13 cellular contexts compared by ENCODE assay signal in the genomic region with DNA sequence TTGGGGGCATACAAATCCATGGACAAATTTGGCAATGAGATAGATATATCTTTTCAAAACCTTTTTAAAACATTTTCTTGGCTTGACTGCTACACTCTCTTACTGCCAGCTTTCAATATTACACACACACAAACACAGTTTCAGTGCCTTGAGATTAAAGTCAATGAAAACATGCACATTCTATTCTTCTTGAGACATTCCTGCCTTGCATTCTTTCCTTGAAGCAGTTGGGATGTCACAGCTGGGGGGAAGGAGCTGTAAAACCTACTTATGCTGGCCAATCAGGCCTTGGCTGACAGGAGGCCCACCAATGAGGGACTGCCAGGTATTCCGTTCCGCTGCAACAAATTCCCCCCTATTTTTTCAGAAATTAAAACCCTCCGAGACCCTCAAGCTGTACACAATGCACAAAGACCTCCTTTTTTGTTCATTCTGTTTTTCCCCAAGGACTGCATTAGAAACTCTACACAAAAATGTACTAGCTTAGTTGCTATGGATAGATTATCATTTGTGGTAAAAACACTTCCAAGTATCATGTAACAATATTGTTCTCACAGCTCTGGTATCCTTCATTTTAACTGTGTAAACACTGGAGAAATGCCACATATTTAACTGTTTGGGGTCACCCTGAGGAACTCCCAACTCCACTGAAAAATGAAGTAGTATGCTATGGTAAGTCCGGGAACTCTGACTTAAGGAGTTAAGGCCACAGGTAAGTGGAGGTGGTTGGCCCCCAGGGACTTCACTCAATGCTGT. TPM values are rescaled to one million over a fixed set of nuclear protein-coding genes. Genes with fewer than 3 reads are reported as not detected.
DNase-seq lines count a peak whose midpoint lies in the region; ATAC-seq and TF ChIP-seq lines count a peak whose summit lies in the region.
"Had no signal": no experiment of that assay in that cellular context is flagged by ENCODE, and none has a peak within 500 bp of the region (broad histone marks: within the 10 kb centered on the region; RNA-seq: fewer than 3 reads in every experiment).

No MANE protein-coding gene starts in this region.

- no peaks in the 10 kb centered on the region for H3K9me3 Mint-ChIP-seq in nephron progenitor cell

- H3K4me3 ChIP-seq in Peyer's patch: no peak overlapping the region
- H3K4me3 ChIP-seq: lung, vagina had no signal

- peaks cover 0 to 22% (median 0%) of the 10 kb centered on the region in 4 donors for H3K4me1 ChIP-seq in Peyer's patch

- in situ Hi-C loops in ACHN (cut with HindIII; ENCODE audit: low pct_ligation_motif_present, low pct_unique_long_range_greater_than_20kb, low sequenced_read_pairs): no loop called here

- H3K4me3 Mint-ChIP-seq in nephron progenitor cell: no peak overlapping the region
- H3K4me3 Mint-ChIP-seq: B cell had no signal

- H3K4me1 Mint-ChIP-seq in nephron progenitor cell: peaks cover 70% of the 10 kb centered on the region
- H3K4me1 Mint-ChIP-seq: B cell had no signal

- DNase-seq in ACHN: peak; percentile 8
- DNase-seq in Peyer's patch: no peak
- DNase-seq in fibroblast of the conjunctiva (ENCODE audit: low read depth): peak; percentile 85
- no peak for DNase-seq in nephron progenitor cell
- no peak for DNase-seq in DMS114 treated with DMSO at 0.1 percent for 48 hours (lab: John Stamatoyannopoulos, UW; ENCODE audit: unreplicated experiment)
- DNase-seq in erythroblast (lab: John Stamatoyannopoulos, UW): no peak
- DNase-seq in activated CD4-positive, alpha-beta T cell treated with anti-CD3 and anti-CD28 coated beads, Interleukin-2, amount 50 U/mL, for 1 hour: no peak
- DNase-seq: cortex of kidney, NCI-H146 had no signal

- peak overlapping the region; percentile 20 to 63 (median 30) for H3K27ac ChIP-seq in Peyer's patch
- H3K27ac ChIP-seq: vagina had no signal

- H3K27ac Mint-ChIP-seq in nephron progenitor cell: peak overlapping the region; percentile 49
- H3K27ac Mint-ChIP-seq: B cell had no signal

- TF ChIP-seq CTCF in Peyer's patch (IDR thresholded peaks at IDR 0.05) (no peak), nephron progenitor cell (IDR thresholded peaks at IDR 0.05) (no peak)

- H3K9me3 ChIP-seq in Peyer's patch: no peaks in the 10 kb centered on the region
- H3K9me3 ChIP-seq: vagina had no signal

- H3K36me3 Mint-ChIP-seq in nephron progenitor cell (ENCODE audit: low read depth): peaks cover 70% of the 10 kb centered on the region

- no peaks in the 10 kb centered on the region for H3K36me3 ChIP-seq in Peyer's patch
- H3K36me3 ChIP-seq: vagina had no signal

- H3K27me3 Mint-ChIP-seq in nephron progenitor cell (ENCODE audit: low read depth, poor library complexity): no peaks in the 10 kb centered on the region

- ATAC-seq in HG02973 (IDR thresholded peaks at IDR 0.05; ENCODE audit: unreplicated experiment): no peak

- no peaks in the 10 kb centered on the region for H3K27me3 ChIP-seq in Peyer's patch
- H3K27me3 ChIP-seq: vagina had no signal

- TF ChIP-seq POLR2A in Peyer's patch (IDR thresholded peaks at IDR 0.05): no peak
- no peak for TF ChIP-seq POLR2A in erythroblast (IDR thresholded peaks at IDR 0.05; ENCODE audit: low read length)

RNA-seq across cellular contexts. Expression of gene FSTL1, which starts 18.5 kb away (rescaled TPM):
- 10 to 100 TPM; 22.2 to 84.2 (median 59.8) TPM for total RNA-seq in Peyer's patch
- total RNA-seq: B cell had no signal

Comparison
In these comparisons a context has a peak if more than half of its experiments do, and no peak if none do; other contexts are left out.
1. DNase-seq: peak in ACHN (single experiment) and fibroblast of the conjunctiva (single experiment); none in Peyer's patch (0 of 3), nephron progenitor cell (single experiment), DMS114 treated with DMSO at 0.1 percent for 48 hours (single experiment), erythroblast (0 of 2) and activated CD4-positive, alpha-beta T cell treated with anti-CD3 and anti-CD28 coated beads, Interleukin-2, amount 50 U/mL, for 1 hour (single experiment).